30 cellular contexts compared by ENCODE assay signal in genomic region chrX:133953785-133954355, GRCh38. TPM values are rescaled to one million over a fixed set of nuclear protein-coding genes. Genes with fewer than 3 reads are reported as not detected.
"Had no signal": no experiment of that assay in that cellular context is flagged by ENCODE, and none has a peak within 500 bp of the region (broad histone marks: within the 10 kb centered on the region; RNA-seq: fewer than 3 reads in every experiment).

No MANE protein-coding gene starts in this region.

- H3K4me3 ChIP-seq: neural progenitor cell, ovary, psoas muscle, skin epidermis, smooth muscle cell, spleen, suprapubic skin, testis, tibial artery, transverse colon, upper lobe of right lung, uterus had no signal

- H3K9ac ChIP-seq: neural progenitor cell had no signal

- ATAC-seq: naive thymus-derived CD4-positive, alpha-beta T cell; natural killer cell; psoas muscle; right cardiac atrium; sciatic nerve; stimulated activated memory B cell treated with anti-CD40 and anti-IgM and Interleukin-4, amounts not matched to agents 10 μg/mL and 1 μg/mL and 100 μg/mL, for 72 hours; stimulated activated naive CD8-positive, alpha-beta T cell treated with anti-CD3 and anti-CD28 coated beads, Interleukin-15, amount 100 ng/mL, for 72 hours; stimulated activated naive CD8-positive, alpha-beta T cell treated with anti-CD3 and anti-CD28 coated beads, Interleukin-15, Interleukin-2, amounts not matched to agents 100 U/mL and 50 U/mL, for 24 hours; upper lobe of right lung had no signal

- H3K4me1 ChIP-seq: neural progenitor cell, psoas muscle, spleen, suprapubic skin, testis, tibial artery, transverse colon, upper lobe of right lung, uterus had no signal

- H3K36me3 Mint-ChIP-seq: natural killer cell; stimulated activated memory B cell treated with anti-CD40 and anti-IgM and Interleukin-4, amounts not matched to agents 10 μg/mL and 1 μg/mL and 100 μg/mL, for 72 hours had no signal

- H3K4me1 Mint-ChIP-seq: naive thymus-derived CD4-positive, alpha-beta T cell; natural killer cell; nephron; stimulated activated memory B cell treated with anti-CD40 and anti-IgM and Interleukin-4, amounts not matched to agents 10 μg/mL and 1 μg/mL and 100 μg/mL, for 72 hours; stimulated activated naive CD8-positive, alpha-beta T cell treated with anti-CD3 and anti-CD28 coated beads, Interleukin-15, amount 100 ng/mL, for 72 hours had no signal

- H3K4me2 ChIP-seq: neural progenitor cell, smooth muscle cell had no signal

- H3K27me3 ChIP-seq: neural progenitor cell, ovary, suprapubic skin, testis, tibial artery, transverse colon, upper lobe of right lung, uterus had no signal

- H3K9me3 ChIP-seq: ovary, psoas muscle, spleen, suprapubic skin, testis, tibial artery, transverse colon, upper lobe of right lung, uterus had no signal

- H2AFZ ChIP-seq: neural progenitor cell had no signal

- H3K4me3 Mint-ChIP-seq: naive thymus-derived CD4-positive, alpha-beta T cell; natural killer cell; nephron; neural progenitor cell; stimulated activated memory B cell treated with anti-CD40 and anti-IgM and Interleukin-4, amounts not matched to agents 10 μg/mL and 1 μg/mL and 100 μg/mL, for 72 hours; stimulated activated naive CD8-positive, alpha-beta T cell treated with anti-CD3 and anti-CD28 coated beads, Interleukin-15, amount 100 ng/mL, for 72 hours; type B pancreatic cell had no signal

- DNase-seq: naive thymus-derived CD4-positive, alpha-beta T cell; natural killer cell; occipital lobe; ovary; psoas muscle; right cardiac atrium; spleen; stimulated activated CD4-positive, alpha-beta T cell treated with anti-CD3 and anti-CD28 coated beads, Interleukin-12 subunit alpha, Interleukin-12 subunit beta, amount 100 ng/mL, for 4 hours; stimulated activated CD4-positive, alpha-beta T cell treated with anti-CD3 and anti-CD28 coated beads, Interleukin-1b, Interleukin-23, amount 100 ng/mL, for 48 hours; stimulated activated CD4-positive, alpha-beta T cell treated with anti-CD3 and anti-CD28 coated beads, Interleukin-4, amount 100 ng/mL, for 1 hour; stimulated activated CD4-positive, alpha-beta T cell treated with anti-CD3 and anti-CD28 coated beads, Interleukin-4, amount 100 ng/mL, for 4 hours; stimulated activated CD8-positive, alpha-beta memory T cell treated with anti-CD3 and anti-CD28 coated beads, Interleukin-4, amount 100 ng/mL, for 48 hours; stimulated activated naive CD4-positive, alpha-beta T cell; stimulated activated naive CD8-positive, alpha-beta T cell treated with anti-CD3 and anti-CD28 coated beads, Interleukin-15, amount 100 ng/mL, for 72 hours; stimulated activated naive CD8-positive, alpha-beta T cell treated with anti-CD3 and anti-CD28 coated beads, Interleukin-15, Interleukin-2, amounts not matched to agents 100 U/mL and 50 U/mL, for 24 hours; substantia nigra; testis; tibial artery; transverse colon; upper lobe of right lung; uterus had no signal

- H3K27ac Mint-ChIP-seq: naive thymus-derived CD4-positive, alpha-beta T cell; natural killer cell; neural progenitor cell; stimulated activated memory B cell treated with anti-CD40 and anti-IgM and Interleukin-4, amounts not matched to agents 10 μg/mL and 1 μg/mL and 100 μg/mL, for 72 hours; stimulated activated naive CD8-positive, alpha-beta T cell treated with anti-CD3 and anti-CD28 coated beads, Interleukin-15, amount 100 ng/mL, for 72 hours; type B pancreatic cell had no signal

- H3K27me3 Mint-ChIP-seq: stimulated activated naive CD8-positive, alpha-beta T cell treated with anti-CD3 and anti-CD28 coated beads, Interleukin-15, amount 100 ng/mL, for 72 hours had no signal

- H3K36me3 ChIP-seq: ovary, spleen, suprapubic skin, tibial artery, transverse colon, upper lobe of right lung, uterus had no signal

- H3K27ac ChIP-seq: neural progenitor cell, ovary, psoas muscle, skin epidermis, spleen, suprapubic skin, testis, tibial artery, transverse colon, upper lobe of right lung, uterus had no signal

RNA-seq across cellular contexts. Expression of gene GPC3, which starts 31.5 kb away (rescaled TPM):
- total RNA-seq: natural killer cell, osteoblast had no signal
